ENCODE assay signal across 8 cellular contexts in genomic region chr19:49085868-49086232, GRCh38. TPM values are rescaled to one million over a fixed set of nuclear protein-coding genes. Genes with fewer than 3 reads are reported as not detected.
DNase-seq lines count a peak whose midpoint lies in the region; ATAC-seq, FAIRE-seq and TF ChIP-seq lines count a peak whose summit lies in the region.

No MANE protein-coding gene starts in this region.

- no peak for TF ChIP-seq RAD21 in HCT116 (IDR thresholded peaks at IDR 0.05; ENCODE audit: low read depth)

- RAD21 ChIA-PET in HCT116 (lab: Charles Lee; ENCODE audit: low non-redundant PET in 1 of 2, low total read pairs in 2 of 2, uncharacterized antibody in 2 of 2, unreplicated experiment in 2 of 2), result no interaction called here

- CTCF ChIA-PET in HCT116 (lab: Charles Lee), result interaction anchor here (0.8 kb wide), 1 partner anchor 12 kb away, joined by 3 read pairs; no protein-coding TSS in a partner anchor
- CTCF ChIA-PET in activated CD4-positive, alpha-beta memory T cell treated with anti-CD3 and anti-CD28 coated beads, Interleukin-2, amount 10 ng/mL, durations not matched to agents 7 days and 5 days (lab: Charles Lee), result interaction anchor here (0.9 to 3.9 kb wide), 2 partner anchors 12 to 28 kb away, joined by 3 to 35 read pairs; no protein-coding TSS in a partner anchor

- POLR2A ChIA-PET in HCT116 (lab: Charles Lee), result no interaction called here
- POLR2A ChIA-PET in activated CD4-positive, alpha-beta memory T cell treated with anti-CD3 and anti-CD28 coated beads, Interleukin-2, amount 10 ng/mL, durations not matched to agents 7 days and 5 days (lab: Charles Lee), result interaction anchor here (1.3 to 1.5 kb wide), 2 partner anchors 12 to 27 kb away, joined by 4 read pairs; no protein-coding TSS in a partner anchor

- H3K4me1 ChIP-seq in HCT116 (ENCODE audit: control insufficient read depth in 1 of 2, insufficient read depth in 2 of 2, low read length in 2 of 2), result peaks cover 6 to 25% of the 10 kb centered on the region in 2 experiments
- peaks cover 21 to 58% (median 41%) of the 10 kb centered on the region in 6 donors for H3K4me1 ChIP-seq in spleen

- H3K27me3 ChIP-seq in HCT116 (ENCODE audit: insufficient read depth, low read length), result no peaks in the 10 kb centered on the region
- H3K27me3 ChIP-seq in spleen (replicated peaks in 1 of 7), result no peaks in the 10 kb centered on the region

- no peak for FAIRE-seq in RCC 7860 (lab: Jason Lieb, UNC)

- H3K4me3 Mint-ChIP-seq in activated CD4-positive, alpha-beta memory T cell treated with anti-CD3 and anti-CD28 coated beads, Interleukin-2, amount 10 ng/mL, durations not matched to agents 7 days and 5 days, result peak overlapping the region; percentile 96

- peak overlapping the region; percentile 71 for H3K27ac Mint-ChIP-seq in activated CD4-positive, alpha-beta memory T cell treated with anti-CD3 and anti-CD28 coated beads, Interleukin-2, amount 10 ng/mL, durations not matched to agents 7 days and 5 days

- peak overlapping the region; percentile 94 for H3K27ac ChIP-seq in HCT116 (ENCODE audit: low read depth, low read length)
- peak overlapping the region; percentile 86 to 96 (median 92) for H3K27ac ChIP-seq in spleen

- peaks cover 43% of the 10 kb centered on the region for H3K4me1 Mint-ChIP-seq in activated CD4-positive, alpha-beta memory T cell treated with anti-CD3 and anti-CD28 coated beads, Interleukin-2, amount 10 ng/mL, durations not matched to agents 7 days and 5 days

- no peak for TF ChIP-seq CTCF in HCT116 (IDR thresholded peaks at IDR 0.05 in 2 of 3, conservative IDR thresholded peaks at IDR 0.05 in 1 of 3; ENCODE audit: borderline replicate concordance in 1 of 3, insufficient read depth in 1 of 3, low read depth in 2 of 3, low read length in 2 of 3)
- no peak for TF ChIP-seq CTCF in spleen (IDR thresholded peaks at IDR 0.05 in 8 of 11, conservative IDR thresholded peaks at IDR 0.05 in 3 of 11)

- peaks cover 35% of the 10 kb centered on the region; the same call in 1 of the 2 replicates for H4K20me1 ChIP-seq in HCT116 (ENCODE audit: insufficient read depth)

- peak overlapping the region; percentile 90 for H3K4me2 ChIP-seq in HCT116 (ENCODE audit: low read length)

- H3K36me3 Mint-ChIP-seq in activated CD4-positive, alpha-beta memory T cell treated with anti-CD3 and anti-CD28 coated beads, Interleukin-2, amount 10 ng/mL, durations not matched to agents 7 days and 5 days (ENCODE audit: low read depth), result peaks cover 37% of the 10 kb centered on the region

- no peaks in the 10 kb centered on the region for H3K9me3 Mint-ChIP-seq in activated CD4-positive, alpha-beta memory T cell treated with anti-CD3 and anti-CD28 coated beads, Interleukin-2, amount 10 ng/mL, durations not matched to agents 7 days and 5 days

- H2AFZ ChIP-seq in HCT116 (ENCODE audit: low read depth, low read length, poor library complexity, severe bottlenecking), result no peak overlapping the region

- 1 to 2% (median 1%) methylated on average over 14 of the region's 14 CpGs for WGBS in spleen, 5 donors

- no peak for TF ChIP-seq POLR2A in HCT116 (IDR thresholded peaks at IDR 0.05; ENCODE audit: borderline replicate concordance, extremely low read depth, insufficient read depth, insufficient read length)
- no peak for TF ChIP-seq POLR2A in spleen (IDR thresholded peaks at IDR 0.05)

- DNase-seq in HCT116 (ENCODE audit: low read depth, low spot score) (no peak), spleen (no peak), RCC 7860 (ENCODE audit: low spot score) (no peak), NCI-H524 treated with DMSO at 0.1 percent for 48 hours (lab: John Stamatoyannopoulos, UW) (no peak)
- DNase-seq in activated CD4-positive, alpha-beta memory T cell treated with anti-CD3 and anti-CD28 coated beads, Interleukin-2, amount 10 ng/mL, durations not matched to agents 7 days and 5 days, result no peak

- H3K4me3 ChIP-seq in HCT116 (replicated peaks in 1 of 2; ENCODE audit: low read depth in 1 of 2, low read length in 2 of 2) (peak overlapping the region; percentile 86), iPS-11a (ENCODE audit: low read depth, low read length) (peak overlapping the region; percentile 94), spleen (peak overlapping the region; percentile 75 to 99 (median 95))

- H3K9me3 ChIP-seq in HCT116 (ENCODE audit: control insufficient read depth in 1 of 2, insufficient read depth in 1 of 2, low read depth in 1 of 2, low read length in 2 of 2) (no peaks in the 10 kb centered on the region), spleen (no peaks in the 10 kb centered on the region)

- peak overlapping the region; percentile 78 for H3K9ac ChIP-seq in HCT116 (ENCODE audit: low read length)

- no TSS peak for BruUV-seq in HCT116 (replicated peaks; lab: Mats Ljungman, UMichigan)

- no peaks in the 10 kb centered on the region for H3K27me3 Mint-ChIP-seq in activated CD4-positive, alpha-beta memory T cell treated with anti-CD3 and anti-CD28 coated beads, Interleukin-2, amount 10 ng/mL, durations not matched to agents 7 days and 5 days

- H3K9me2 ChIP-seq in HCT116 (ENCODE audit: insufficient read depth), result no peaks in the 10 kb centered on the region

- H3K36me3 ChIP-seq in HCT116 (ENCODE audit: control insufficient read depth in 1 of 2, insufficient read depth in 2 of 2, low read length in 2 of 2) (peaks cover 17 to 33% of the 10 kb centered on the region in 2 experiments), spleen (peaks cover 2 to 46% (median 31%) of the 10 kb centered on the region in 6 donors)

- ATAC-seq in HCT116 (no peak), HG03097 (IDR thresholded peaks at IDR 0.05; ENCODE audit: low FRiP score, unreplicated experiment) (no peak), GM21529 (IDR thresholded peaks at IDR 0.05; ENCODE audit: unreplicated experiment) (no peak)

- H3K79me2 ChIP-seq in HCT116 (ENCODE audit: insufficient read depth, low read length), result peaks cover 56% of the 10 kb centered on the region

- intact Hi-C loops in HCT116 (cut with micrococcal nuclease), result no loop called here
- intact Hi-C loops in spleen (cut with DNase I; ENCODE audit: low total_unique reads), result no loop called here

TF ChIP-seq in HCT116, 20 proteins besides CTCF, POLR2A, EP300 and RAD21 (continues in another document):
- no peak for TF ChIP-seq CEBPB (IDR thresholded peaks at IDR 0.05; ENCODE audit: low read depth)
- TF ChIP-seq, protein P1, sequence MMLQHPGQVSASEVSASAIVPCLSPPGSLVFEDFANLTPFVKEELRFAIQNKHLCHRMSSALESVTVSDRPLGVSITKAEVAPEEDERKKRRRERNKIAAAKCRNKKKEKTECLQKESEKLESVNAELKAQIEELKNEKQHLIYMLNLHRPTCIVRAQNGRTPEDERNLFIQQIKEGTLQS (IDR thresholded peaks at IDR 0.05), result no peak
- TF ChIP-seq SIN3A (IDR thresholded peaks at IDR 0.05; ENCODE audit: low read depth), result no peak
- no peak for TF ChIP-seq EZH2 (IDR thresholded peaks at IDR 0.05)
- no peak for TF ChIP-seq ZNF274 (IDR thresholded peaks at IDR 0.05; ENCODE audit: low read depth, low read length)
- TF ChIP-seq ZFX (IDR thresholded peaks at IDR 0.05), result no peak
- TF ChIP-seq EZH2phosphoT487 (IDR thresholded peaks at IDR 0.05; ENCODE audit: borderline replicate concordance), result no peak
- no peak for TF ChIP-seq JUND (IDR thresholded peaks at IDR 0.05)
- TF ChIP-seq SRF (IDR thresholded peaks at IDR 0.05; ENCODE audit: low read depth), result no peak
- no peak for TF ChIP-seq POLR2AphosphoS5 (IDR thresholded peaks at IDR 0.05; ENCODE audit: low read depth, low read length)
- TF ChIP-seq FOSL1 (IDR thresholded peaks at IDR 0.05; ENCODE audit: low read depth), result no peak
- TF ChIP-seq TCF7L2 (IDR thresholded peaks at IDR 0.05; ENCODE audit: borderline replicate concordance, extremely low read depth, insufficient read depth, insufficient read length), result no peak

RNA-seq across cellular contexts. Expression of gene SNRNP70, which starts 0.6 kb away (rescaled TPM):
- 236 TPM for total RNA-seq in HCT116 (2021; ENCODE audit: unreplicated experiment)
- polyA plus RNA-seq in HCT116 (2012), result 193 and 211 TPM in 2 replicates
- total RNA-seq in activated CD4-positive, alpha-beta memory T cell treated with anti-CD3 and anti-CD28 coated beads, Interleukin-2, amount 10 ng/mL, durations not matched to agents 7 days and 5 days, result 100 to 1,000 TPM; 179 to 188 TPM
- 100 to 1,000 TPM; 238 to 337 (median 270) TPM for total RNA-seq in spleen
- polyA plus RNA-seq in spleen, result 100 to 1,000 TPM; 198 to 559 (median 421) TPM

RNA-seq across cellular contexts. Expression of gene KCNA7, which starts 13.4 kb away (rescaled TPM):
- total RNA-seq in HCT116 (2021; ENCODE audit: unreplicated experiment) (not detected), spleen (not detected)
- 0.02 and 0.10 TPM in 2 replicates for polyA plus RNA-seq in HCT116 (2012)
- total RNA-seq in activated CD4-positive, alpha-beta memory T cell treated with anti-CD3 and anti-CD28 coated beads, Interleukin-2, amount 10 ng/mL, durations not matched to agents 7 days and 5 days, result not detected
- polyA plus RNA-seq in spleen, result under 1 TPM in 1 of 3 donors, not detected in 2; 0.02 TPM

RNA-seq across cellular contexts. Expression of gene NTF4, which starts 21.2 kb away (rescaled TPM):
- total RNA-seq in HCT116 (2021; ENCODE audit: unreplicated experiment) (1.7 TPM), spleen (not detected)
- polyA plus RNA-seq in HCT116 (2012), result 2.1 and 2.3 TPM in 2 replicates
- total RNA-seq in activated CD4-positive, alpha-beta memory T cell treated with anti-CD3 and anti-CD28 coated beads, Interleukin-2, amount 10 ng/mL, durations not matched to agents 7 days and 5 days, result not detected
- polyA plus RNA-seq in spleen, result not detected

RNA-seq across cellular contexts. Expression of gene CGB7, which starts 28.3 kb away (rescaled TPM):
- 5.4 TPM for total RNA-seq in HCT116 (2021; ENCODE audit: unreplicated experiment)
- polyA plus RNA-seq in HCT116 (2012), result 4.4 and 4.5 TPM in 2 replicates
- not detected for total RNA-seq in activated CD4-positive, alpha-beta memory T cell treated with anti-CD3 and anti-CD28 coated beads, Interleukin-2, amount 10 ng/mL, durations not matched to agents 7 days and 5 days
- not detected for total RNA-seq in spleen
- polyA plus RNA-seq in spleen, result under 1 TPM in 2 of 3 donors, not detected in 1; 0.03 to 0.06 TPM

RNA-seq across cellular contexts. Expression of gene LIN7B, which starts 28.3 kb away (rescaled TPM):
- total RNA-seq in HCT116 (2021; ENCODE audit: unreplicated experiment) (7.2 TPM), spleen (1 to 10 TPM; 2.7 to 9.6 (median 5.5) TPM)
- polyA plus RNA-seq in HCT116 (2012), result 7.0 and 7.1 TPM in 2 replicates
- total RNA-seq in activated CD4-positive, alpha-beta memory T cell treated with anti-CD3 and anti-CD28 coated beads, Interleukin-2, amount 10 ng/mL, durations not matched to agents 7 days and 5 days, result 1 to 10 TPM; 4.3 to 4.7 TPM
- 1 to 10 TPM; 7.2 to 9.5 (median 9.2) TPM for polyA plus RNA-seq in spleen
